In the genomic region with DNA sequence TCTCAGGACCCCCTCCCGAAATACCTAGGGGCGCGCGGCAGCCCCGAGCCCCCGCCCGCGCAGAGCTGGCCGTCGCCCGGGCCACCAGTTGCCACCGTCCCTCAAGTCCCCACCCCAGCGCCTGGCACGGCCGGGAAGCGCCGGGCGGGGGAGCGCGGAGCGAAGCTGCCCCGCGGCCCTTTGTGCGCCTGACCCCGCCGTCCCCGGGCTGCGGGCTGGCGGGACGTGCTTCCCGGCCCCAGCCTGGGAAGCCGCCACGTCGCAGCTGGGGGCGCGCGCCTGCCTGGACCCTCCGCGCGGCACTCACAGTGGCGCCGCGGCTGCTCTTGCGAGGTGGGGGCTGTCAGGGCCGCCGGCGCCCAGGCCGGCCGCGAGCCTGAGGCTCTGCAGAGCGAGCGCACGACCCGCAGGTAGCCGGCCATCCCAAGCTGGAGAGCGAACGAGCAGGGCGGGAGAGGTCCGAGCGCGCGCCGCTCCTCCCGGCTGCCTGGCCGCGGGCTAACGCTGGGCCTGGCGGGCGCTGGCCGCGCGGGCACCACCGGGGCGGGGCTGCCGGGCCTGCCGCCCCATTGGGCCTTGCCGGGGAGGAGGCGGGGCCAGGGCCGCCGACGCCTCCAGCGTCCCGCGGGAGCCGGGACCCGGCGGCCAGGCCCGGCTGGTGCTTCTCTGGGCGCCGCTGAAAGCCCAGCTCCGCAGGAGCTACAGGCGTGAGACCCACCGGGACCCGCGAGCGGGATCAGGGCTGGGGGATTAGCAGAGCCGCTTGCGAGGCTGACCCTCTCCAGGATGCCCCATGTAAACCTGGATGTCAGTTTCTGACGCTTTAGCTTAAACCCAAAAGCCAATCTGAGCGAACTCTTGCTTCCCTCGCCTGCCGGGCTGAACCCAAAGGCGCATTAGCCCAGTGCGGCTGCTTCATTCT, we compare ENCODE assay signal across 1 cellular context.
TF ChIP-seq lines count a peak whose summit lies in the region.

Gene IDH2, minus strand, starts transcription at position 500 of the 922 bp plus-strand sequence. Its CDS starts 78 bp downstream, at position 422.

TF ChIP-seq in HepG2, 621 proteins besides CTCF, POLR2A, EP300 and RAD21 (continued from another document):
- TF ChIP-seq, protein P1, sequence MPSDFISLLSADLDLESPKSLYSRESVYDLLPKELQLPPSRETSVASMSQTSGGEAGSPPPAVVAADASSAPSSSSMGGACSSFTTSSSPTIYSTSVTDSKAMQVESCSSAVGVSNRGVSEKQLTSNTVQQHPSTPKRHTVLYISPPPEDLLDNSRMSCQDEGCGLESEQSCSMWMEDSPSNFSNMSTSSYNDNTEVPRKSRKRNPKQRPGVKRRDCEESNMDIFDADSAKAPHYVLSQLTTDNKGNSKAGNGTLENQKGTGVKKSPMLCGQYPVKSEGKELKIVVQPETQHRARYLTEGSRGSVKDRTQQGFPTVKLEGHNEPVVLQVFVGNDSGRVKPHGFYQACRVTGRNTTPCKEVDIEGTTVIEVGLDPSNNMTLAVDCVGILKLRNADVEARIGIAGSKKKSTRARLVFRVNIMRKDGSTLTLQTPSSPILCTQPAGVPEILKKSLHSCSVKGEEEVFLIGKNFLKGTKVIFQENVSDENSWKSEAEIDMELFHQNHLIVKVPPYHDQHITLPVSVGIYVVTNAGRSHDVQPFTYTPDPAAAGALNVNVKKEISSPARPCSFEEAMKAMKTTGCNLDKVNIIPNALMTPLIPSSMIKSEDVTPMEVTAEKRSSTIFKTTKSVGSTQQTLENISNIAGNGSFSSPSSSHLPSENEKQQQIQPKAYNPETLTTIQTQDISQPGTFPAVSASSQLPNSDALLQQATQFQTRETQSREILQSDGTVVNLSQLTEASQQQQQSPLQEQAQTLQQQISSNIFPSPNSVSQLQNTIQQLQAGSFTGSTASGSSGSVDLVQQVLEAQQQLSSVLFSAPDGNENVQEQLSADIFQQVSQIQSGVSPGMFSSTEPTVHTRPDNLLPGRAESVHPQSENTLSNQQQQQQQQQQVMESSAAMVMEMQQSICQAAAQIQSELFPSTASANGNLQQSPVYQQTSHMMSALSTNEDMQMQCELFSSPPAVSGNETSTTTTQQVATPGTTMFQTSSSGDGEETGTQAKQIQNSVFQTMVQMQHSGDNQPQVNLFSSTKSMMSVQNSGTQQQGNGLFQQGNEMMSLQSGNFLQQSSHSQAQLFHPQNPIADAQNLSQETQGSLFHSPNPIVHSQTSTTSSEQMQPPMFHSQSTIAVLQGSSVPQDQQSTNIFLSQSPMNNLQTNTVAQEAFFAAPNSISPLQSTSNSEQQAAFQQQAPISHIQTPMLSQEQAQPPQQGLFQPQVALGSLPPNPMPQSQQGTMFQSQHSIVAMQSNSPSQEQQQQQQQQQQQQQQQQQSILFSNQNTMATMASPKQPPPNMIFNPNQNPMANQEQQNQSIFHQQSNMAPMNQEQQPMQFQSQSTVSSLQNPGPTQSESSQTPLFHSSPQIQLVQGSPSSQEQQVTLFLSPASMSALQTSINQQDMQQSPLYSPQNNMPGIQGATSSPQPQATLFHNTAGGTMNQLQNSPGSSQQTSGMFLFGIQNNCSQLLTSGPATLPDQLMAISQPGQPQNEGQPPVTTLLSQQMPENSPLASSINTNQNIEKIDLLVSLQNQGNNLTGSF (CRISPR knock-in tag; IDR thresholded peaks at IDR 0.05) = peak; percentile 22; the same call in 1 of the 2 replicates
- TF ChIP-seq MAX (IDR thresholded peaks at IDR 0.05) (peak; percentile 68; the same call in 1 of the 2 replicates), THAP7 (CRISPR knock-in tag; IDR thresholded peaks at IDR 0.05) (peak; percentile 57; the same call in 1 of the 2 replicates), SALL1 (CRISPR knock-in tag; IDR thresholded peaks at IDR 0.05) (peak; percentile 53), BRCA1 (CRISPR knock-in tag; IDR thresholded peaks at IDR 0.05) (peak; percentile 25; the same call in 1 of the 2 replicates), CEBPG (CRISPR knock-in tag; IDR thresholded peaks at IDR 0.05) (no peak), RNF2 (conservative IDR thresholded peaks at IDR 0.05; ENCODE audit: low read depth) (0 out of 2 replicates have a peak, but pooled peaks have one; percentile 17), NFE2L1 (CRISPR knock-in tag; IDR thresholded peaks at IDR 0.05; ENCODE audit: borderline replicate concordance) (no peak), GFI1 (CRISPR knock-in tag; IDR thresholded peaks at IDR 0.05; ENCODE audit: borderline replicate concordance) (peak; percentile 62; the same call in 1 of the 2 replicates), SIX4 (CRISPR knock-in tag; IDR thresholded peaks at IDR 0.05) (no peak), SMARCE1 (IDR thresholded peaks at IDR 0.05; ENCODE audit: borderline replicate concordance) (no peak), AKAP8 (CRISPR knock-in tag; IDR thresholded peaks at IDR 0.05) (0 out of 2 replicates have a peak, but pooled peaks have one; percentile 67), MYPOP (CRISPR knock-in tag; IDR thresholded peaks at IDR 0.05) (0 out of 2 replicates have a peak, but pooled peaks have one; percentile 25), ETV6 (CRISPR knock-in tag; conservative IDR thresholded peaks at IDR 0.05) (peak; percentile 32; the same call in 1 of the 2 replicates), SP2 (CRISPR knock-in tag; IDR thresholded peaks at IDR 0.05) (peak; percentile 17; the same call in 1 of the 2 replicates), ZNF329 (CRISPR knock-in tag; IDR thresholded peaks at IDR 0.05; ENCODE audit: low read depth) (peak; percentile 71; the same call in 1 of the 2 replicates), MTF2 (CRISPR knock-in tag; IDR thresholded peaks at IDR 0.05; ENCODE audit: borderline replicate concordance) (0 out of 2 replicates have a peak, but pooled peaks have one; percentile 28), DNMT1 (CRISPR knock-in tag; IDR thresholded peaks at IDR 0.05) (peak; percentile 72)
- TF ChIP-seq, protein P2, sequence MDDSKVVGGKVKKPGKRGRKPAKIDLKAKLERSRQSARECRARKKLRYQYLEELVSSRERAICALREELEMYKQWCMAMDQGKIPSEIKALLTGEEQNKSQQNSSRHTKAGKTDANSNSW (CRISPR knock-in tag; IDR thresholded peaks at IDR 0.05; ENCODE audit: borderline replicate concordance) = no peak
- TF ChIP-seq, protein P3, sequence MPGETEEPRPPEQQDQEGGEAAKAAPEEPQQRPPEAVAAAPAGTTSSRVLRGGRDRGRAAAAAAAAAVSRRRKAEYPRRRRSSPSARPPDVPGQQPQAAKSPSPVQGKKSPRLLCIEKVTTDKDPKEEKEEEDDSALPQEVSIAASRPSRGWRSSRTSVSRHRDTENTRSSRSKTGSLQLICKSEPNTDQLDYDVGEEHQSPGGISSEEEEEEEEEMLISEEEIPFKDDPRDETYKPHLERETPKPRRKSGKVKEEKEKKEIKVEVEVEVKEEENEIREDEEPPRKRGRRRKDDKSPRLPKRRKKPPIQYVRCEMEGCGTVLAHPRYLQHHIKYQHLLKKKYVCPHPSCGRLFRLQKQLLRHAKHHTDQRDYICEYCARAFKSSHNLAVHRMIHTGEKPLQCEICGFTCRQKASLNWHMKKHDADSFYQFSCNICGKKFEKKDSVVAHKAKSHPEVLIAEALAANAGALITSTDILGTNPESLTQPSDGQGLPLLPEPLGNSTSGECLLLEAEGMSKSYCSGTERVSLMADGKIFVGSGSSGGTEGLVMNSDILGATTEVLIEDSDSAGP (CRISPR knock-in tag; IDR thresholded peaks at IDR 0.05; ENCODE audit: borderline replicate concordance) = peak; percentile 45; the same call in 1 of the 2 replicates
- TF ChIP-seq, protein P4, sequence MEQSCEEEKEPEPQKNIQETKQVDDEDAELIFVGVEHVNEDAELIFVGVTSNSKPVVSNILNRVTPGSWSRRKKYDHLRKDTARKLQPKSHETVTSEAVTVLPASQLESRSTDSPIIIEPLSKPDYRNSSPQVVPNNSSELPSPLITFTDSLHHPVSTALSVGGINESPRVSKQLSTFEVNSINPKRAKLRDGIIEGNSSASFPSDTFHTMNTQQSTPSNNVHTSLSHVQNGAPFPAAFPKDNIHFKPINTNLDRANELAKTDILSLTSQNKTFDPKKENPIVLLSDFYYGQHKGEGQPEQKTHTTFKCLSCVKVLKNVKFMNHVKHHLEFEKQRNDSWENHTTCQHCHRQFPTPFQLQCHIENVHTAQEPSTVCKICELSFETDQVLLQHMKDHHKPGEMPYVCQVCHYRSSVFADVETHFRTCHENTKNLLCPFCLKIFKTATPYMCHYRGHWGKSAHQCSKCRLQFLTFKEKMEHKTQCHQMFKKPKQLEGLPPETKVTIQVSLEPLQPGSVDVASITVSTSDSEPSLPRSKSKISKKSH (CRISPR knock-in tag; IDR thresholded peaks at IDR 0.05; ENCODE audit: borderline replicate concordance) = 0 out of 2 replicates have a peak, but pooled peaks have one; percentile 16
